Comparison of ENCODE assay signal across 35 cellular contexts in the genomic region with DNA sequence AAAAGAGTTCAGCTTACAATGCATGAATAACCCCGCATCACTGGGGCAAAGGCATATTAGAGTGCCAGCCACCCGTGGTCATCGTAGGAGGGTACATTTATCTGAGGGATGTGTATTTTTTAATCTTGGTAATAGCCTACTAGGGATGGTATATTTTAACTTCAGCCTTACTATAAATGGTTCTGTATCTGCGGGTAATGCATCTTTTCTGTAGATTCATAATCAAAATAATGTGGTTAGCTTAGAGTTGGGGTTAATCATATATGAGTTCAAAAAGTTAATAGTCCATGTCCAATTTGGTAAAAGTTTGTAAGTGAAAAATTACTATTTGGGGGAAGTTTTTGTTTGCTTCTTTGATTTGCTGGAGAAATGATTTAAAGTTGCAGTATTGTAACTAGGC.
"Had no signal": no experiment of that assay in that cellular context is flagged by ENCODE, and none has a peak within 500 bp of the region (broad histone marks: within the 10 kb centered on the region; RNA-seq: fewer than 3 reads in every experiment).

No MANE protein-coding gene starts in this region.

- H3K36me3 ChIP-seq: MG63 had no signal

- DNase-seq: Karpas-422, Kasumi-1, MG63, MM.1S, MV-4-11, NCI-H1048, NCI-H1092, NCI-H1092 treated with DMSO at 0.1 percent for 48 hours, NCI-H1105, NCI-H1105 treated with DMSO at 0.1 percent for 48 hours, NCI-H1417, NCI-H1417 treated with DMSO at 0.1 percent for 48 hours, NCI-H1436, NCI-H1436 treated with DMSO at 0.1 percent for 48 hours, NCI-H146, NCI-H1694, NCI-H1694 treated with DMSO at 0.1 percent for 48 hours, NCI-H187, NCI-H187 treated with DMSO at 0.1 percent for 48 hours, NCI-H1930, NCI-H2029, NCI-H2029 treated with DMSO at 0.1 percent for 48 hours, NCI-H2081, NCI-H2081 treated with DMSO at 0.1 percent for 48 hours, NCI-H2107, NCI-H2171, NCI-H2171 treated with DMSO at 0.1 percent for 48 hours, NCI-H2227 treated with DMSO at 0.1 percent for 48 hours, NCI-H226, NCI-H345, NCI-H446, NCI-H446 treated with DMSO at 0.1 percent for 48 hours, NCI-H510A, NCI-H510A treated with DMSO at 0.1 percent for 48 hours, NCI-H524 had no signal

- H3K9me3 ChIP-seq: MG63 had no signal

- H3K27me3 ChIP-seq: MG63 had no signal

- H3K4me3 ChIP-seq: MG63 had no signal
